2 cellular contexts compared by ENCODE assay signal in the genomic region with DNA sequence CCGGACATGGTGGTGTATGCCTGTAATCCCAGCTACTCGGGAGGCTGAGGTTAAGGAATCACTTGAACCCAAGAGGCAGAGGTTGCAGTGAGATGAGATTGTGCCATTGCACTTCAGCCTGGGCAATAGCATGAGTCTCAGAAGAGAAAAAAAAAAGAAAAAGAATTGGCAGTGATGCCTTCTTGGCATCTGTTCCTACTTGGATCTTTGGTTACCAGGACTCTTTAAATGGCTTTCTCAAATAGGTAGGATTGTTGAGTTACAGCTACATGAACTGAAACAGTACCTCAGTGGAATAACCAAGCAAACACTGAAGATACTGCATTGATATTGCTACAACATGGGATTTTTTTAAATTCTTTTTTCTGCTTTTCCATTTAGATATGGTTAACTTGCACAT.
TF ChIP-seq lines count a peak whose summit lies in the region.

No MANE protein-coding gene starts in this region.

TF ChIP-seq in liver, 16 proteins besides CTCF, POLR2A, EP300 and RAD21 (continued from another document):
- TF ChIP-seq, protein P1, sequence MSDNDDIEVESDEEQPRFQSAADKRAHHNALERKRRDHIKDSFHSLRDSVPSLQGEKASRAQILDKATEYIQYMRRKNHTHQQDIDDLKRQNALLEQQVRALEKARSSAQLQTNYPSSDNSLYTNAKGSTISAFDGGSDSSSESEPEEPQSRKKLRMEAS (IDR thresholded peaks at IDR 0.05), result no peak
- TF ChIP-seq TAF1 (conservative IDR thresholded peaks at IDR 0.05) (no peak), FOXA1 (IDR thresholded peaks at IDR 0.05) (no peak)
- TF ChIP-seq, protein P2, sequence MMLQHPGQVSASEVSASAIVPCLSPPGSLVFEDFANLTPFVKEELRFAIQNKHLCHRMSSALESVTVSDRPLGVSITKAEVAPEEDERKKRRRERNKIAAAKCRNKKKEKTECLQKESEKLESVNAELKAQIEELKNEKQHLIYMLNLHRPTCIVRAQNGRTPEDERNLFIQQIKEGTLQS (IDR thresholded peaks at IDR 0.05), result no peak

TF ChIP-seq in HepG2, 621 proteins besides CTCF, POLR2A, EP300 and RAD21:
- TF ChIP-seq, protein P3, sequence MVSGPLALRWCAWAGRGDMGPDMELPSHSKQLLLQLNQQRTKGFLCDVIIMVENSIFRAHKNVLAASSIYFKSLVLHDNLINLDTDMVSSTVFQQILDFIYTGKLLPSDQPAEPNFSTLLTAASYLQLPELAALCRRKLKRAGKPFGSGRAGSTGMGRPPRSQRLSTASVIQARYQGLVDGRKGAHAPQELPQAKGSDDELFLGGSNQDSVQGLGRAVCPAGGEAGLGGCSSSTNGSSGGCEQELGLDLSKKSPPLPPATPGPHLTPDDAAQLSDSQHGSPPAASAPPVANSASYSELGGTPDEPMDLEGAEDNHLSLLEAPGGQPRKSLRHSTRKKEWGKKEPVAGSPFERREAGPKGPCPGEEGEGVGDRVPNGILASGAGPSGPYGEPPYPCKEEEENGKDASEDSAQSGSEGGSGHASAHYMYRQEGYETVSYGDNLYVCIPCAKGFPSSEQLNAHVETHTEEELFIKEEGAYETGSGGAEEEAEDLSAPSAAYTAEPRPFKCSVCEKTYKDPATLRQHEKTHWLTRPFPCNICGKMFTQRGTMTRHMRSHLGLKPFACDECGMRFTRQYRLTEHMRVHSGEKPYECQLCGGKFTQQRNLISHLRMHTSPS (CRISPR knock-in tag; IDR thresholded peaks at IDR 0.05; ENCODE audit: low read depth), result no peak
- no peak for TF ChIP-seq ZNF670 (CRISPR knock-in tag; IDR thresholded peaks at IDR 0.05; ENCODE audit: borderline replicate concordance)
- TF ChIP-seq, protein P4, sequence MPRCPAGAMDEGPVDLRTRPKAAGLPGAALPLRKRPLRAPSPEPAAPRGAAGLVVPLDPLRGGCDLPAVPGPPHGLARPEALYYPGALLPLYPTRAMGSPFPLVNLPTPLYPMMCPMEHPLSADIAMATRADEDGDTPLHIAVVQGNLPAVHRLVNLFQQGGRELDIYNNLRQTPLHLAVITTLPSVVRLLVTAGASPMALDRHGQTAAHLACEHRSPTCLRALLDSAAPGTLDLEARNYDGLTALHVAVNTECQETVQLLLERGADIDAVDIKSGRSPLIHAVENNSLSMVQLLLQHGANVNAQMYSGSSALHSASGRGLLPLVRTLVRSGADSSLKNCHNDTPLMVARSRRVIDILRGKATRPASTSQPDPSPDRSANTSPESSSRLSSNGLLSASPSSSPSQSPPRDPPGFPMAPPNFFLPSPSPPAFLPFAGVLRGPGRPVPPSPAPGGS (CRISPR knock-in tag; IDR thresholded peaks at IDR 0.05), result no peak
